In the genomic region with DNA sequence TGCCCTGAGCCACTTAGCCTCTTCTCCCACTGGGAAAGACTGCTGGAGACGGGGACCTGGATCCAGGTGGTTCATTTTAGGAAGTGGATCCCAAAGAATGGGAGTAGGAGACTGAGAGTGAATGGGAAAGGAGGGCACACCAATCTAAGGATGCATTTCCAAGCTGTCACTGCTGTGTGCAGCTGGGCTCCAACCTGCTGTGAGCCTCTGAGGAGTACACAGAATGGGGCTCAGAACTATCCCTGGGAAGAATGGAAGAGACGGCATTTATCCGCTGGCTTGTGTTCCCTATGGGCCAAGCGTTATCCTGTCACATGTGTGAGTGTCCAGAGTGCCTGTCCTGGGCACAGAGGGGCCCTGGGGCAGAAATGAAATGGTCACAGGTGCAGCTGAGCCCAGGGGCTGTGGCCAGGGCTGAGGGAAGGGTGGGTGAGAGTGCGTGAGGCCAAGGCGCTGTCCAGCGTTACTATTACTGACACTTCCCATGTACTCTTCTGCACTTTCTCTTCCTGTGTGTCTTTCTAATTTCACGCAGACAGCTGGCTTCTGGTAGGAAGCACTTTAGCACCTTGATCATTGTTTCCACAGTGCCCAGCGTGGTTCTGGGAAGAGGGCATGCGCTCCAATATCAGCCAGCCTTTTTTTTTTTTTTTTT, we compare ENCODE assay signal across 18 cellular contexts. TPM values are rescaled to one million over a fixed set of nuclear protein-coding genes. Genes with fewer than 3 reads are reported as not detected.
DNase-seq lines count a peak whose midpoint lies in the region; ATAC-seq and TF ChIP-seq lines count a peak whose summit lies in the region.
"Had no signal": no experiment of that assay in that cellular context is flagged by ENCODE, and none has a peak within 500 bp of the region (broad histone marks: within the 10 kb centered on the region; RNA-seq: fewer than 3 reads in every experiment).

No MANE protein-coding gene starts in this region.

- H3K79me2 ChIP-seq in Karpas-422 (ENCODE audit: low read length) = no peaks in the 10 kb centered on the region

- no peak overlapping the region for H2AFZ ChIP-seq in Karpas-422 (ENCODE audit: low read length)

- H3K4me1 ChIP-seq in HUES48 (ENCODE audit: control insufficient read depth, insufficient read depth, low read length) (peaks cover 5% of the 10 kb centered on the region; the same call in 1 of the 2 replicates), testis (no peaks in the 10 kb centered on the region), Karpas-422 (ENCODE audit: low read length) (no peaks in the 10 kb centered on the region)

- no peaks in the 10 kb centered on the region for H3K9me3 ChIP-seq in HUES48 (ENCODE audit: control insufficient read depth, insufficient read depth, low read length)
- H3K9me3 ChIP-seq in testis = no peaks in the 10 kb centered on the region
- no peaks in the 10 kb centered on the region for H3K9me3 ChIP-seq in Karpas-422 (ENCODE audit: low read length)
- H3K9me3 ChIP-seq: Caco-2 had no signal

- ATAC-seq in SK-N-SH treated with all-trans-retinoic acid at 6 μM for 48 hours = peak; percentile 65
- ATAC-seq: GM12878 had no signal

- no peak overlapping the region for H3K4me3 ChIP-seq in HUES48 (ENCODE audit: low read depth, low read length)
- H3K4me3 ChIP-seq in testis = no peak overlapping the region
- H3K4me3 ChIP-seq in Karpas-422 (ENCODE audit: low read length) = no peak overlapping the region
- H3K4me3 ChIP-seq: GM12878, SK-N-MC had no signal

- no peak for TF ChIP-seq CTCF in testis (IDR thresholded peaks at IDR 0.05)

- H3K36me3 ChIP-seq in HUES48 (ENCODE audit: control insufficient read depth, insufficient read depth, low read length) (no peaks in the 10 kb centered on the region), testis (ENCODE audit: low read depth, missing control alignments) (no peaks in the 10 kb centered on the region), Karpas-422 (ENCODE audit: insufficient read depth, low read length) (no peaks in the 10 kb centered on the region)

- no peak for TF ChIP-seq POLR2A in testis (IDR thresholded peaks at IDR 0.05)

- 70 to 76% methylated on average over 10 of the region's 10 CpGs for WGBS in testis, 2 donors

- DNase-seq in ELF-1 (ENCODE audit: low read depth, low spot score) (peak; percentile 61), left kidney (ENCODE audit: low read depth, low spot score) (peak; percentile 26), testis (no peak), Karpas-422 (no peak), superior temporal gyrus (ENCODE audit: extremely low spot score) (no peak), nucleus accumbens (lab: John Stamatoyannopoulos, UW) (no peak)
- DNase-seq: Caco-2; DMS79; H9; IMR-90; NCI-H1417; NCI-H1930; NK-92 treated with Interleukin-12 subunit alpha and Interleukin-12 subunit beta, amount 100 ng/mL, for 24 hours; OCI-M1 had no signal

- no peak overlapping the region for H3K4me2 ChIP-seq in Karpas-422 (ENCODE audit: low read depth, low read length, poor library complexity, severe bottlenecking)

- H4K20me1 ChIP-seq in Karpas-422 (ENCODE audit: insufficient read depth, low read depth, low read length) = no peaks in the 10 kb centered on the region

- no peaks in the 10 kb centered on the region for H3K9me2 ChIP-seq in Karpas-422 (replicated peaks; ENCODE audit: insufficient read depth, low read length)

- H3K27me3 ChIP-seq in HUES48 (ENCODE audit: control insufficient read depth, insufficient read depth, low read length) (no peaks in the 10 kb centered on the region), testis (no peaks in the 10 kb centered on the region), Karpas-422 (ENCODE audit: low read length) (no peaks in the 10 kb centered on the region)

- intact Hi-C loops in testis (cut with DNase I; ENCODE audit: low total_unique reads) = no loop called here

- H3K27ac ChIP-seq in HUES48 (ENCODE audit: low read depth, low read length) (no peak overlapping the region), testis (no peak overlapping the region), Karpas-422 (ENCODE audit: low read length) (no peak overlapping the region)
- H3K27ac ChIP-seq: SK-N-MC had no signal

- H3K9ac ChIP-seq in HUES48 (ENCODE audit: low read depth, low read length) (peak overlapping the region; percentile 14; the same call in 1 of the 2 replicates), Karpas-422 (ENCODE audit: low read length) (no peak overlapping the region)

TF ChIP-seq in SK-N-SH treated with all-trans-retinoic acid at 6 μM for 48 hours, 23 proteins besides CTCF, POLR2A, EP300 and RAD21:
- TF ChIP-seq, protein P1, sequence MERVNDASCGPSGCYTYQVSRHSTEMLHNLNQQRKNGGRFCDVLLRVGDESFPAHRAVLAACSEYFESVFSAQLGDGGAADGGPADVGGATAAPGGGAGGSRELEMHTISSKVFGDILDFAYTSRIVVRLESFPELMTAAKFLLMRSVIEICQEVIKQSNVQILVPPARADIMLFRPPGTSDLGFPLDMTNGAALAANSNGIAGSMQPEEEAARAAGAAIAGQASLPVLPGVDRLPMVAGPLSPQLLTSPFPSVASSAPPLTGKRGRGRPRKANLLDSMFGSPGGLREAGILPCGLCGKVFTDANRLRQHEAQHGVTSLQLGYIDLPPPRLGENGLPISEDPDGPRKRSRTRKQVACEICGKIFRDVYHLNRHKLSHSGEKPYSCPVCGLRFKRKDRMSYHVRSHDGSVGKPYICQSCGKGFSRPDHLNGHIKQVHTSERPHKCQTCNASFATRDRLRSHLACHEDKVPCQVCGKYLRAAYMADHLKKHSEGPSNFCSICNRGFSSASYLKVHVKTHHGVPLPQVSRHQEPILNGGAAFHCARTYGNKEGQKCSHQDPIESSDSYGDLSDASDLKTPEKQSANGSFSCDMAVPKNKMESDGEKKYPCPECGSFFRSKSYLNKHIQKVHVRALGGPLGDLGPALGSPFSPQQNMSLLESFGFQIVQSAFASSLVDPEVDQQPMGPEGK (CRISPR knock-in tag; IDR thresholded peaks at IDR 0.05; ENCODE audit: borderline replicate concordance) = no peak
- TF ChIP-seq ZNF8 (CRISPR knock-in tag; IDR thresholded peaks at IDR 0.05) (no peak), ZNF70 (CRISPR knock-in tag; IDR thresholded peaks at IDR 0.05) (no peak)

RNA-seq across cellular contexts. Expression of a gene that starts 35.4 kb away (rescaled TPM):
- total RNA-seq in testis = 10 to 100 TPM; 15.4 to 19.4 TPM
- 27.3 TPM for polyA plus RNA-seq in testis (ENCODE audit: insufficient read depth, low read depth, low replicate concordance)
- total RNA-seq in Karpas-422 (2014; rRNA removed; shearing (Covaris generic); ENCODE audit: low replicate concordance) = 1.5 and 3.4 TPM in 2 replicates

Comparison
In these comparisons a context has a peak if more than half of its experiments do, and no peak if none do; other contexts are left out.
1. DNase-seq: peak in ELF-1 (single experiment) and left kidney (single experiment); none in testis (single experiment), Karpas-422 (single experiment), superior temporal gyrus (single experiment) and nucleus accumbens (0 of 56).